9 cellular contexts compared by ENCODE assay signal in genomic region chr3:128068156-128068620, GRCh38. TPM values are rescaled to one million over a fixed set of nuclear protein-coding genes. Genes with fewer than 3 reads are reported as not detected.
A peak's percentile ranks its signal among the peaks of the same experiment; 100 is the strongest.
DNase-seq lines count a peak whose midpoint lies in the region; ATAC-seq and TF ChIP-seq lines count a peak whose summit lies in the region.
"Had no signal": no experiment of that assay in that cellular context is flagged by ENCODE, and none has a peak within 500 bp of the region (broad histone marks: within the 10 kb centered on the region; RNA-seq: fewer than 3 reads in every experiment).

No MANE protein-coding gene starts in this region.

- H2AK5ac ChIP-seq in H9 (ENCODE audit: insufficient read length, low read length): no peak overlapping the region

- no peak overlapping the region for H2BK120ac ChIP-seq in H9 (ENCODE audit: low read depth, low read length, poor library complexity, severe bottlenecking)

- no peaks in the 10 kb centered on the region for H3K79me2 ChIP-seq in H9 (ENCODE audit: insufficient read depth, low read length)
- no peaks in the 10 kb centered on the region for H3K79me2 ChIP-seq in neural progenitor cell (ENCODE audit: low read depth)

- H3K4me1 ChIP-seq in H9 (ENCODE audit: insufficient read depth, low read length) (no peaks in the 10 kb centered on the region), endodermal cell (ENCODE audit: control insufficient read depth, insufficient read depth, low read length) (no peaks in the 10 kb centered on the region), neural progenitor cell (no peaks in the 10 kb centered on the region)

- H2AFZ ChIP-seq in H9 (ENCODE audit: low read length) (no peak overlapping the region), neural progenitor cell (replicated peaks) (no peak overlapping the region)

- H3T11ph ChIP-seq in H9 (ENCODE audit: low read length): no peak overlapping the region

- H4K20me1 ChIP-seq in H9 (ENCODE audit: control insufficient read depth, insufficient read depth, insufficient read length) (no peaks in the 10 kb centered on the region), neural progenitor cell (ENCODE audit: low read depth) (peaks cover 12% of the 10 kb centered on the region)

- no peak overlapping the region for H2BK20ac ChIP-seq in H9 (ENCODE audit: low read depth, low read length, poor library complexity, severe bottlenecking)

- peak; percentile 26 for DNase-seq in Caki2 (ENCODE audit: low read depth)
- DNase-seq in H9: peak; percentile 53
- DNase-seq in SHP77 treated with DMSO at 0.1 percent for 48 hours (lab: John Stamatoyannopoulos, UW): peak; percentile 19
- DNase-seq in endodermal cell: peak; percentile 82
- peak; percentile 74 for DNase-seq in neural progenitor cell (ENCODE audit: low spot score)
- no peak for DNase-seq in NCI-H2029 (lab: John Stamatoyannopoulos, UW)
- no peak for DNase-seq in activated CD4-positive, CD25-positive, alpha-beta regulatory T cell (lab: John Stamatoyannopoulos, UW)

- no peak overlapping the region for H2BK12ac ChIP-seq in H9 (ENCODE audit: insufficient read length, low read depth, low read length)

- no peak overlapping the region for H2BK5ac ChIP-seq in H9 (ENCODE audit: insufficient read length, low read length)

- no peak overlapping the region for H3K4me2 ChIP-seq in H9 (ENCODE audit: insufficient read depth, insufficient read length, low read length)
- H3K4me2 ChIP-seq in neural progenitor cell: no peak overlapping the region

- H3K14ac ChIP-seq in H9 (ENCODE audit: insufficient read depth, low read length): no peak overlapping the region

- H3K4me3 Mint-ChIP-seq in H9 (no peak overlapping the region), endodermal cell (no peak overlapping the region), neural progenitor cell (no peak overlapping the region)

- H3K9ac ChIP-seq in H9 (ENCODE audit: extremely low read depth, insufficient read length, low read length) (no peak overlapping the region), endodermal cell (ENCODE audit: extremely low read depth, low read length, poor library complexity, severe bottlenecking) (no peak overlapping the region), neural progenitor cell (no peak overlapping the region)

- peak overlapping the region in 2 of 3 experiments; percentile 7 to 71; a peak in 2 of 7 replicates for H3K27ac Mint-ChIP-seq in H9
- peak overlapping the region; percentile 86 for H3K27ac Mint-ChIP-seq in endodermal cell
- no peak overlapping the region for H3K27ac Mint-ChIP-seq in neural progenitor cell

- H2BK15ac ChIP-seq in H9 (ENCODE audit: low read depth, low read length): no peak overlapping the region

- no peaks in the 10 kb centered on the region for H3K23me2 ChIP-seq in H9 (ENCODE audit: insufficient read length, low read depth, low read length, poor library complexity, severe bottlenecking)

- no peak overlapping the region for H4K91ac ChIP-seq in H9 (ENCODE audit: insufficient read length, low read depth, low read length)

- H3K36me3 ChIP-seq in endodermal cell (ENCODE audit: control insufficient read depth, insufficient read depth, low read length) (peaks cover 92% of the 10 kb centered on the region), neural progenitor cell (peaks cover 6% of the 10 kb centered on the region)

- no peak overlapping the region for H4K5ac ChIP-seq in H9 (ENCODE audit: insufficient read length, low read depth, low read length)

- peaks cover 46 to 87% (median 70%) of the 10 kb centered on the region in 3 experiments for H3K36me3 Mint-ChIP-seq in H9 (ENCODE audit: insufficient read depth in 1 of 3, low read depth in 3 of 3)
- peaks cover 74% of the 10 kb centered on the region for H3K36me3 Mint-ChIP-seq in endodermal cell (ENCODE audit: low read depth)
- peaks cover 31% of the 10 kb centered on the region for H3K36me3 Mint-ChIP-seq in neural progenitor cell

- ATAC-seq in GM21381 (IDR thresholded peaks at IDR 0.05; ENCODE audit: unreplicated experiment): no peak

- in situ Hi-C loops in Caki2 (cut with HindIII; ENCODE audit: low pct_unique_long_range_greater_than_20kb, low sequenced_read_pairs): no loop called here

- no peak overlapping the region for H3K18ac ChIP-seq in H9 (ENCODE audit: insufficient read length, low read depth, low read length)

- no peak overlapping the region for H3K23ac ChIP-seq in H9 (ENCODE audit: insufficient read length, low read depth, low read length)

- H3K4ac ChIP-seq in H9 (ENCODE audit: low read depth, low read length): no peak overlapping the region

- no peak overlapping the region for H3K4me3 ChIP-seq in endodermal cell (ENCODE audit: low read length)
- H3K4me3 ChIP-seq in neural progenitor cell: no peak overlapping the region
- H3K4me3 ChIP-seq: skin epidermis had no signal

- H3K9me3 Mint-ChIP-seq in H9: no peaks in the 10 kb centered on the region
- H3K9me3 Mint-ChIP-seq in endodermal cell: no peaks in the 10 kb centered on the region
- H3K9me3 Mint-ChIP-seq in neural progenitor cell: no peaks in the 10 kb centered on the region

- no peak overlapping the region for H3K56ac ChIP-seq in H9 (ENCODE audit: insufficient read length, low read depth, low read length)

- no CpG with 5 or more reads among the region's 8 CpGs for WGBS in H9 (ENCODE audit: extremely low coverage, insufficient read length, low lambda C conversion rate)
- WGBS in endodermal cell (ENCODE audit: insufficient coverage in 1 of 2, insufficient read length in 1 of 2), 2 experiments: 82 to 92% methylated on average over 4 to 8 of the region's 8 CpGs

- no peaks in the 10 kb centered on the region for H3K79me1 ChIP-seq in H9 (ENCODE audit: insufficient read depth, low read depth, low read length, poor library complexity, severe bottlenecking)

- no peak overlapping the region for H3K27ac ChIP-seq in H9 (ENCODE audit: insufficient read length, low read depth, low read length)
- no peak overlapping the region for H3K27ac ChIP-seq in endodermal cell (ENCODE audit: low read depth, low read length)
- H3K27ac ChIP-seq in neural progenitor cell: no peak overlapping the region
- H3K27ac ChIP-seq: skin epidermis had no signal

- no peaks in the 10 kb centered on the region for H3K9me3 ChIP-seq in H9 (ENCODE audit: control insufficient read depth, low read depth, low read length)
- no peaks in the 10 kb centered on the region for H3K9me3 ChIP-seq in endodermal cell (ENCODE audit: control insufficient read depth, low read length)
- no peaks in the 10 kb centered on the region for H3K9me3 ChIP-seq in neural progenitor cell (ENCODE audit: low read depth)

- H3K27me3 ChIP-seq in H9 (ENCODE audit: insufficient read depth, low read length): no peaks in the 10 kb centered on the region
- H3K27me3 ChIP-seq in endodermal cell (ENCODE audit: control insufficient read depth, insufficient read depth, low read length, poor library complexity, severe bottlenecking): no peaks in the 10 kb centered on the region
- no peaks in the 10 kb centered on the region for H3K27me3 ChIP-seq in neural progenitor cell

- H4K8ac ChIP-seq in H9 (replicated peaks; ENCODE audit: insufficient read length, low read depth, low read length): no peak overlapping the region

- peaks cover 10% of the 10 kb centered on the region for H3F3A ChIP-seq in neural progenitor cell (ENCODE audit: low read depth)

- TF ChIP-seq CTCF in H9 (conservative IDR thresholded peaks at IDR 0.05) (peak; percentile 74), endodermal cell (conservative IDR thresholded peaks at IDR 0.05) (peak; percentile 78), neural progenitor cell (IDR thresholded peaks at IDR 0.05) (peak; percentile 73)

- peaks cover 1% of the 10 kb centered on the region; the same call in 1 of the 2 replicates for H3K27me3 Mint-ChIP-seq in H9 (ENCODE audit: low read depth)
- no peaks in the 10 kb centered on the region for H3K27me3 Mint-ChIP-seq in endodermal cell (ENCODE audit: insufficient read depth)
- peaks cover 3% of the 10 kb centered on the region for H3K27me3 Mint-ChIP-seq in neural progenitor cell (ENCODE audit: insufficient read depth, low read depth)

- H3K4me1 Mint-ChIP-seq in H9 (no peaks in the 10 kb centered on the region), endodermal cell (no peaks in the 10 kb centered on the region), neural progenitor cell (no peaks in the 10 kb centered on the region)

RNA-seq across cellular contexts. Expression of gene SEC61A1, which starts 16.0 kb away (rescaled TPM):
- 141 and 159 TPM in 2 replicates for total RNA-seq in Caki2 (2014; rRNA removed; shearing (Covaris generic); ENCODE audit: low replicate concordance)
- 138 and 146 TPM in 2 replicates for total RNA-seq in H9 (2021)
- 100 to 1,000 TPM; 152 to 174 TPM for total RNA-seq in endodermal cell
- polyA plus RNA-seq in endodermal cell (2013, experiment 1 of 2): 127 TPM
- 122 TPM for polyA plus RNA-seq in endodermal cell (2013, experiment 2 of 2)
- total RNA-seq in neural progenitor cell (ENCODE audit: low replicate concordance): 79.1 and 92.6 TPM in 2 replicates

RNA-seq across cellular contexts. Expression of gene RUVBL1, which starts 55.4 kb away (rescaled TPM):
- total RNA-seq in Caki2 (2014; rRNA removed; shearing (Covaris generic); ENCODE audit: low replicate concordance): 50.7 and 60.7 TPM in 2 replicates
- total RNA-seq in H9 (2021) (99.6 and 99.7 TPM in 2 replicates), endodermal cell (10 to 100 TPM; 81.2 to 91.1 TPM), neural progenitor cell (ENCODE audit: low replicate concordance) (91.4 and 110 TPM in 2 replicates)
- polyA plus RNA-seq in endodermal cell (2013, experiment 1 of 2): 95.6 TPM
- polyA plus RNA-seq in endodermal cell (2013, experiment 2 of 2): 92.5 TPM

Comparison
In these comparisons a context has a peak if more than half of its experiments do, and no peak if none do; other contexts are left out.
1. DNase-seq: peak in Caki2 (single experiment), H9 (single experiment), SHP77 treated with DMSO at 0.1 percent for 48 hours (single experiment), endodermal cell (single experiment) and neural progenitor cell (single experiment); none in NCI-H2029 (single experiment) and activated CD4-positive, CD25-positive, alpha-beta regulatory T cell (0 of 4).
2. Peak in every context shown above with its lines, with median percentiles within 50 percentile points of each other: CTCF ChIP-seq.